In genomic region chr1:39081266-39082139, GRCh38 we compare ENCODE assay signal across 10 cellular contexts. TPM values are rescaled to one million over a fixed set of nuclear protein-coding genes. Genes with fewer than 3 reads are reported as not detected.
DNase-seq lines count a peak whose midpoint lies in the region; ATAC-seq and TF ChIP-seq lines count a peak whose summit lies in the region.
"Had no signal": no experiment of that assay in that cellular context is flagged by ENCODE, and none has a peak within 500 bp of the region (broad histone marks: within the 10 kb centered on the region; RNA-seq: fewer than 3 reads in every experiment).

No MANE protein-coding gene starts in this region.

- H3K27ac Mint-ChIP-seq in memory B cell: no peak overlapping the region
- H3K27ac Mint-ChIP-seq: stimulated activated naive CD8-positive, alpha-beta T cell treated with anti-CD3 and anti-CD28 coated beads, Interleukin-15, Interleukin-2, amounts not matched to agents 100 ng/mL and 50 ng/mL, for 24 hours had no signal

- H3K4me3 Mint-ChIP-seq in memory B cell: no peak overlapping the region

- DNase-seq in SIG-M5 treated with dmso at 0.1 percent for 504 hours (lab: John Stamatoyannopoulos, UW; ENCODE audit: unreplicated experiment) (peak; percentile 15), SIG-M5 (lab: John Stamatoyannopoulos, UW) (no peak), RWPE2 (ENCODE audit: low spot score) (no peak), coronary artery (ENCODE audit: low spot score) (no peak), memory B cell (ENCODE audit: low spot score in 2 of 2) (peak; percentile 28 to 37), upper lobe of right lung (peak; percentile 72), NCI-H1930 (lab: John Stamatoyannopoulos, UW) (no peak)

- TF ChIP-seq CTCF in RWPE2 (IDR thresholded peaks at IDR 0.05; ENCODE audit: poor library complexity, severe bottlenecking) (no peak), coronary artery (IDR thresholded peaks at IDR 0.05) (no peak), upper lobe of right lung (IDR thresholded peaks at IDR 0.05) (no peak)

- H3K27me3 ChIP-seq in RWPE2 (ENCODE audit: insufficient read depth, poor library complexity, severe bottlenecking) (peaks cover 13% of the 10 kb centered on the region), upper lobe of right lung (peaks cover 10% of the 10 kb centered on the region)
- H3K27me3 ChIP-seq: adrenal gland had no signal

- H3K27me3 Mint-ChIP-seq in memory B cell: peaks cover 15% of the 10 kb centered on the region

- ATAC-seq in RWPE2 (ENCODE audit: low read depth) (peak; percentile 72), memory B cell (ENCODE audit: low read depth) (peak; percentile 80), upper lobe of right lung (peak; percentile 69), GM19328 (IDR thresholded peaks at IDR 0.05; ENCODE audit: unreplicated experiment) (no peak)

- peaks cover 2% of the 10 kb centered on the region for H3K36me3 Mint-ChIP-seq in memory B cell

- no peaks in the 10 kb centered on the region for H3K36me3 ChIP-seq in RWPE2 (ENCODE audit: low read depth)
- no peaks in the 10 kb centered on the region for H3K36me3 ChIP-seq in upper lobe of right lung
- H3K36me3 ChIP-seq: adrenal gland had no signal

- H3K4me1 ChIP-seq in RWPE2 (ENCODE audit: insufficient read depth, poor library complexity, severe bottlenecking): no peaks in the 10 kb centered on the region
- H3K4me1 ChIP-seq in upper lobe of right lung: peaks cover 8% of the 10 kb centered on the region

- no peaks in the 10 kb centered on the region for H3K9me3 ChIP-seq in RWPE2 (ENCODE audit: severe bottlenecking)
- no peaks in the 10 kb centered on the region for H3K9me3 ChIP-seq in upper lobe of right lung
- H3K9me3 ChIP-seq: adrenal gland had no signal

- intact Hi-C loops in upper lobe of right lung (cut with DNase I): no loop called here

- H3K9me3 Mint-ChIP-seq in memory B cell: no peaks in the 10 kb centered on the region
- H3K9me3 Mint-ChIP-seq: stimulated activated naive CD8-positive, alpha-beta T cell treated with anti-CD3 and anti-CD28 coated beads, Interleukin-15, Interleukin-2, amounts not matched to agents 100 ng/mL and 50 ng/mL, for 24 hours had no signal

- H3K4me3 ChIP-seq in RWPE2 (ENCODE audit: severe bottlenecking): peak overlapping the region; percentile 32
- H3K4me3 ChIP-seq in coronary artery: peak overlapping the region; percentile 79
- peak overlapping the region; percentile 43 for H3K4me3 ChIP-seq in upper lobe of right lung

- H3K4me1 Mint-ChIP-seq in memory B cell: peaks cover 7% of the 10 kb centered on the region

- H3K27ac ChIP-seq in RWPE2 (ENCODE audit: poor library complexity, severe bottlenecking): no peak overlapping the region
- H3K27ac ChIP-seq in coronary artery: peak overlapping the region; percentile 38 to 44
- no peak overlapping the region for H3K27ac ChIP-seq in upper lobe of right lung

RNA-seq across cellular contexts. Expression of gene NDUFS5, which starts 55.4 kb away (rescaled TPM):
- total RNA-seq in upper lobe of right lung: 154 TPM

Comparison
In these comparisons a context has a peak if more than half of its experiments do, and no peak if none do; other contexts are left out.
1. DNase-seq: peak in SIG-M5 treated with dmso at 0.1 percent for 504 hours (single experiment), memory B cell (2 of 2) and upper lobe of right lung (single experiment); none in SIG-M5 (single experiment), RWPE2 (single experiment), coronary artery (single experiment) and NCI-H1930 (0 of 2).
2. H3K27ac ChIP-seq: peak in coronary artery (2 of 2); none in RWPE2 (single experiment) and upper lobe of right lung (single experiment).
3. Peak in every context shown above with its lines, with median percentiles within 50 percentile points of each other: H3K4me3 ChIP-seq.